ENCODE assay signal across 29 cellular contexts in genomic region chr7:69019437-69019836, GRCh38.
"Had no signal": no experiment of that assay in that cellular context is flagged by ENCODE, and none has a peak within 500 bp of the region (broad histone marks: within the 10 kb centered on the region; RNA-seq: fewer than 3 reads in every experiment).

No MANE protein-coding gene starts in this region.

- H2AFZ ChIP-seq: hepatocyte had no signal

- H3K36me3 ChIP-seq: colonic mucosa, esophagus squamous epithelium, gastrocnemius medialis, gastroesophageal sphincter, heart left ventricle, heart right ventricle had no signal

- H3K27ac Mint-ChIP-seq: dendritic cell treated with granulocyte-macrophage colony-stimulating factor and Interleukin-4, amounts not matched to agents 40 ng/mL and 50 ng/mL, for 4 days; effector memory CD8-positive, alpha-beta T cell had no signal

- H3K27me3 ChIP-seq: colonic mucosa, esophagus squamous epithelium, foreskin keratinocyte, gastrocnemius medialis, gastroesophageal sphincter, heart left ventricle, heart right ventricle, hepatocyte had no signal

- ATAC-seq: effector memory CD8-positive, alpha-beta T cell; esophagus mucosa; foreskin keratinocyte; gastrocnemius medialis; gastroesophageal sphincter; heart left ventricle; heart right ventricle had no signal

- DNase-seq: colonic mucosa; cortex of kidney; dermis blood vessel endothelial cell; dorsolateral prefrontal cortex; effector CD4-positive, alpha-beta T cell; effector CD8-positive, alpha-beta T cell; effector memory CD4-positive, alpha-beta T cell; effector memory CD8-positive, alpha-beta T cell; erythroblast; esophagus squamous epithelium; foreskin fibroblast; foreskin keratinocyte; foreskin melanocyte; gastrocnemius medialis; glutamatergic neuron; head of caudate nucleus; heart left ventricle; heart right ventricle; hippocampal formation had no signal

- H3K4me2 ChIP-seq: hepatocyte had no signal

- H3K4me3 ChIP-seq: colonic mucosa, coronary artery, dorsolateral prefrontal cortex, esophagus squamous epithelium, gastrocnemius medialis, gastroesophageal sphincter, heart left ventricle, heart right ventricle, hepatocyte had no signal

- H3K4me3 Mint-ChIP-seq: dendritic cell treated with granulocyte-macrophage colony-stimulating factor and Interleukin-4, amounts not matched to agents 40 ng/mL and 50 ng/mL, for 4 days; effector memory CD8-positive, alpha-beta T cell had no signal

- FAIRE-seq: colon, endometrium, endothelial cell of umbilical vein, frontal cortex had no signal

- H3K4me1 ChIP-seq: colonic mucosa, esophagus squamous epithelium, foreskin keratinocyte, gastrocnemius medialis, gastroesophageal sphincter, heart left ventricle, heart right ventricle had no signal

- H3K79me2 ChIP-seq: hepatocyte had no signal

- H3K27ac ChIP-seq: colonic mucosa, coronary artery, dorsolateral prefrontal cortex, epithelial cell of prostate, esophagus squamous epithelium, foreskin keratinocyte, gastrocnemius medialis, gastroesophageal sphincter, heart left ventricle, heart right ventricle, hepatocyte had no signal

- H3K27me3 Mint-ChIP-seq: dendritic cell treated with granulocyte-macrophage colony-stimulating factor and Interleukin-4, amounts not matched to agents 40 ng/mL and 50 ng/mL, for 4 days; effector memory CD8-positive, alpha-beta T cell had no signal

- H3K9me3 ChIP-seq: colonic mucosa, gastrocnemius medialis had no signal
